8 cellular contexts compared by ENCODE assay signal in the genomic region with DNA sequence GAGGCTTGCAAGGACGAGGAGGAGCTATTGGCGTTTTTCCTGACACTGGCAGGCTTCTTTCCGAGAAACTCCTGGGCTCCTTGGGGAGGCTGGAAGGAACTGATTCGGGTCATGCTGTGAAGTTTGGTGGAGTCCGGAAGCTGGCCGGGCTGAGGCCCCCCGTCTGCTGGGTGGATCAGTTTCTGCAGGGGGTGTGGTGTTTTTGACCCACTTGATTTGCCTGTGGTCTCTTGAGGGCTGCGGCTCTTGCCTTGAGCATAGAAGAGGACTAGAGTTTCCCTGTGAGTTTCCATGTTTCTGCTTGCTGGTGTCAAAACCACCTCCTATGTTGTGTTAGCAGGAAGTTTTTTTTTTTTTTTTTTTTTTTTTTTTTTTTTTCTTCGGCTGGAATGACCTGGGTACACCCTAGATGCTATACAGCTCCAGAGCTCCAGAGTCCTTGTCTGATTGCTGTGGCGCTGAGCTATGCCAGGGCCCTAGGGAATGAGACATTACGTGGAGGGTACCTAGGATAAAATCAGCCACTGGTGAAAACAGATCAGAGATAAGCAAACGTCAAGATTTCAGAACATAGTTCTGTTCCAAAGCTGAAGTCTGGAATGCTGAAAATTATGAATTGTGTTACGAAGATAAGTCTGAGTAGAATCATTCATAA. TPM values are rescaled to one million over a fixed set of nuclear protein-coding genes. Genes with fewer than 3 reads are reported as not detected.
DNase-seq lines count a peak whose midpoint lies in the region; ATAC-seq and TF ChIP-seq lines count a peak whose summit lies in the region.

No MANE protein-coding gene starts in this region.

- TF ChIP-seq POLR2A in erythroblast (IDR thresholded peaks at IDR 0.05; ENCODE audit: low read length), result no peak

- ATAC-seq in HG03066 (IDR thresholded peaks at IDR 0.05; ENCODE audit: low read depth, unreplicated experiment) (peak; percentile 63), natural killer cell (peak; percentile 47 to 66 (median 55)), HG02973 (IDR thresholded peaks at IDR 0.05; ENCODE audit: unreplicated experiment) (no peak)

- H3K27me3 Mint-ChIP-seq in natural killer cell (ENCODE audit: low read depth in 2 of 2), result no peaks in the 10 kb centered on the region

- TF ChIP-seq CTCF in natural killer cell (IDR thresholded peaks at IDR 0.05), result no peak

- H3K4me1 Mint-ChIP-seq in natural killer cell, result peaks cover 69 to 73% of the 10 kb centered on the region in 2 donors

- intact Hi-C loops in natural killer cell (cut with micrococcal nuclease), result loop anchor here (1.0 kb wide), 1 partner anchor 25 kb away; no protein-coding TSS in a partner anchor

- no peaks in the 10 kb centered on the region for H3K9me3 Mint-ChIP-seq in natural killer cell

- H3K27ac Mint-ChIP-seq in natural killer cell, result peak overlapping the region; percentile 99 to 100

- H3K36me3 Mint-ChIP-seq in natural killer cell, result no peaks in the 10 kb centered on the region

- H3K4me3 Mint-ChIP-seq in natural killer cell, result peak overlapping the region; percentile 99

- peak; percentile 29 for DNase-seq in stimulated activated CD4-positive, alpha-beta T cell treated with anti-CD3 and anti-CD28 coated beads, Interleukin-4, amount 100 ng/mL, for 24 hours
- no peak for DNase-seq in stimulated activated CD4-positive, alpha-beta T cell treated with anti-CD3 and anti-CD28 coated beads, Interleukin-12 subunit alpha, Interleukin-12 subunit beta, amount 100 ng/mL, for 4 hours
- peak; percentile 61 for DNase-seq in UCSD-AML1 (lab: John Stamatoyannopoulos, UW; ENCODE audit: unreplicated experiment)
- DNase-seq in erythroblast (lab: John Stamatoyannopoulos, UW), result peak; percentile 57 to 68
- peak; percentile 54 for DNase-seq in natural killer cell
- DNase-seq in NCI-H2171 treated with DMSO at 0.1 percent for 48 hours (lab: John Stamatoyannopoulos, UW), result no peak

RNA-seq across cellular contexts. Expression of gene TBC1D22A, which starts 0.7 kb away (rescaled TPM):
- 10 to 100 TPM; 47.4 to 53.7 (median 53.2) TPM for total RNA-seq in natural killer cell

RNA-seq across cellular contexts. Expression of gene CERK, which starts 25.1 kb away (rescaled TPM):
- total RNA-seq in natural killer cell, result 10 to 100 TPM; 50.0 to 71.2 (median 55.6) TPM

Comparison
In these comparisons a context has a peak if more than half of its experiments do, and no peak if none do; other contexts are left out.
1. DNase-seq: peak in stimulated activated CD4-positive, alpha-beta T cell treated with anti-CD3 and anti-CD28 coated beads, Interleukin-4, amount 100 ng/mL, for 24 hours (single experiment), UCSD-AML1 (single experiment), erythroblast (2 of 2) and natural killer cell (single experiment); none in stimulated activated CD4-positive, alpha-beta T cell treated with anti-CD3 and anti-CD28 coated beads, Interleukin-12 subunit alpha, Interleukin-12 subunit beta, amount 100 ng/mL, for 4 hours (single experiment) and NCI-H2171 treated with DMSO at 0.1 percent for 48 hours (single experiment).